8 cellular contexts compared by ENCODE assay signal in the genomic region with DNA sequence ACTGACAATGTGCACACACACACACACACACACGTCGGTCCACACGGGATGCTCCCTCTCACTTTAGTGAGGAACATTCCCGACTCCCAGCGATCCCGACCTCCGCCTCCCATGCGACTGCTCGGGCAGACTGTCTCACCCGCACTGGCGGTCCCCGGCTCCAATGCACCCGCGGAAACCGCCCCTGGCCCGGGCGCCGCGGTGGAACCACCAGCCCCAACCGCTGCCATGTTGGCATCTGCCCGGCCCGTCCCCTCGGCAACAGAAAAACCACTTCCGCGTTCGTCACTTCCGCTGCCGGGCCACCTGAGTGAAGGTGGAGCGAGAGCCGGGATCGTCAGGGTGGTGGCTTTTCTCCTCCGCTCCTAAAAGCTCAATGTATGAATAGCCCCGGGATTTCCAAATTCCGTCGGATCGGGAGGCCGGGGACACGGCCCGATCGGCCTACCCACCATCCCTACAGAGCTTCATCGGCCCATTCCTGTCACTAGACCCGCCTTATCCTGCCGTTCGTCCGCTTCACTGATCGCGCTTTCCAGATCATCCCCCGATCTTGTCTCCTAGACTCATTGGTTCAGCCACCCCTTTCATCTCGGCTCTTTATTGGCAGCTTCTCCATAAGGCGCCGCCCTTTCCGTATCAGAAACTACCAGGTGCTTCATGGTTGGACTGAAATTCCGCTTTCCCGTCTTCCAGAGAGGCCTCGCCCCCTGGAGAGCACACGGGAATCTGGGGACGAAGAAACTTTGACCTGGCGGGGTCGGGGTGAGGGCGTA. TPM values are rescaled to one million over a fixed set of nuclear protein-coding genes. Genes with fewer than 3 reads are reported as not detected.
A peak's percentile ranks its signal among the peaks of the same experiment; 100 is the strongest.
DNase-seq lines count a peak whose midpoint lies in the region; ATAC-seq, FAIRE-seq and TF ChIP-seq lines count a peak whose summit lies in the region.

A gene (minus strand): TSS at position 240 of the 776 bp plus-strand sequence. CDS start 10 bp downstream, at position 230.

- H3K4me3 ChIP-seq in left lung = peak within 1 kb of the TSS; percentile 50 to 60

- H3K4me3 Mint-ChIP-seq in dendritic cell treated with granulocyte-macrophage colony-stimulating factor and Interleukin-4, amounts not matched to agents 40 ng/mL and 50 ng/mL, for 4 days = peak within 1 kb of the TSS; percentile 97

- FAIRE-seq in GM19239 (lab: Jason Lieb, UNC) = peak; percentile 99

- H3K36me3 Mint-ChIP-seq in dendritic cell treated with granulocyte-macrophage colony-stimulating factor and Interleukin-4, amounts not matched to agents 40 ng/mL and 50 ng/mL, for 4 days (ENCODE audit: low read depth) = peaks cover 61% of the 10 kb centered on the region

- no peaks in the 10 kb centered on the region for H3K9me3 ChIP-seq in left lung

- H3K4me1 ChIP-seq in left lung = peaks cover 0 to 5% of the 10 kb centered on the region in 2 donors

- peak within 1 kb of the TSS; percentile 65 to 84 for H3K27ac ChIP-seq in left lung

- H3K27ac Mint-ChIP-seq in dendritic cell treated with granulocyte-macrophage colony-stimulating factor and Interleukin-4, amounts not matched to agents 40 ng/mL and 50 ng/mL, for 4 days = peak within 1 kb of the TSS; percentile 91

- no peaks in the 10 kb centered on the region for H3K27me3 ChIP-seq in left lung

- DNase-seq in Ammon's horn (ENCODE audit: low spot score) (peak; percentile 83), GM19239 (ENCODE audit: insufficient read length, low spot score) (peak; percentile 68), NCI-H774 (lab: John Stamatoyannopoulos, UW) (peak; percentile 62), left lung (peak; percentile 87 to 93)
- peak; percentile 72 to 83 for DNase-seq in activated CD4-positive, alpha-beta T cell treated with anti-CD3 and anti-CD28 coated beads, Interleukin-2, amount 50 U/mL, for 24 hours (ENCODE audit: low read depth in 1 of 2, low spot score in 1 of 2)
- peak; percentile 79 for DNase-seq in stimulated activated CD4-positive, alpha-beta T cell treated with anti-CD3 and anti-CD28 coated beads, Interleukin-2, amount 100 ng/mL, for 4 hours (ENCODE audit: low read depth)

- H3K9me3 Mint-ChIP-seq in dendritic cell treated with granulocyte-macrophage colony-stimulating factor and Interleukin-4, amounts not matched to agents 40 ng/mL and 50 ng/mL, for 4 days = no peaks in the 10 kb centered on the region

- H3K27me3 Mint-ChIP-seq in dendritic cell treated with granulocyte-macrophage colony-stimulating factor and Interleukin-4, amounts not matched to agents 40 ng/mL and 50 ng/mL, for 4 days = no peaks in the 10 kb centered on the region

- H3K36me3 ChIP-seq in left lung = peaks cover 0 to 31% of the 10 kb centered on the region in 2 donors

- TF ChIP-seq CTCF in left lung (IDR thresholded peaks at IDR 0.05) = no peak

- ATAC-seq in HG03520 (IDR thresholded peaks at IDR 0.05; ENCODE audit: unreplicated experiment) (peak; percentile 45), left lung (peak; percentile 91)

- H3K4me1 Mint-ChIP-seq in dendritic cell treated with granulocyte-macrophage colony-stimulating factor and Interleukin-4, amounts not matched to agents 40 ng/mL and 50 ng/mL, for 4 days (ENCODE audit: low read depth) = peaks cover 40% of the 10 kb centered on the region

- intact Hi-C loops in dendritic cell treated with granulocyte-macrophage colony-stimulating factor and Interleukin-4, amounts not matched to agents 40 ng/mL and 50 ng/mL, for 4 days (cut with micrococcal nuclease) = no loop called here
- intact Hi-C loops in left lung (cut with DNase I) = no loop called here

RNA-seq across cellular contexts. Expression of the gene that starts here (rescaled TPM):
- 10 to 100 TPM; 38.0 to 39.4 TPM for total RNA-seq in left lung

Comparison
In these comparisons a context has a peak if more than half of its experiments do, and no peak if none do; other contexts are left out.
1. Peak in every context shown above with its lines: DNase-seq, ATAC-seq, H3K4me3 ChIP-seq and H3K27ac ChIP-seq.